12 cellular contexts compared by ENCODE assay signal in genomic region chr3:159902531-159903314, GRCh38.
DNase-seq lines count a peak whose midpoint lies in the region; ATAC-seq, FAIRE-seq and TF ChIP-seq lines count a peak whose summit lies in the region.
"Had no signal": no experiment of that assay in that cellular context is flagged by ENCODE, and none has a peak within 500 bp of the region (broad histone marks: within the 10 kb centered on the region; RNA-seq: fewer than 3 reads in every experiment).

No MANE protein-coding gene starts in this region.

- no peak overlapping the region for H2AFZ ChIP-seq in GM23338
- H2AFZ ChIP-seq: parathyroid adenoma had no signal

- FAIRE-seq in pancreas (lab: Jason Lieb, UNC) (no peak), RCC 7860 (lab: Jason Lieb, UNC) (no peak), H54 (lab: Jason Lieb, UNC) (no peak)

- H3K27ac ChIP-seq in GM23338 (ENCODE audit: low read depth) = no peak overlapping the region
- no peak overlapping the region for H3K27ac ChIP-seq in pancreas
- H3K27ac ChIP-seq: parathyroid adenoma had no signal

- no peak overlapping the region for H3K4me3 Mint-ChIP-seq in GM23338
- no peak overlapping the region for H3K4me3 Mint-ChIP-seq in neural crest cell
- H3K4me3 Mint-ChIP-seq: activated T-cell treated with anti-CD3 and anti-CD28 coated beads, Interleukin-2, amount 50 U/mL, for 72 hours had no signal

- WGBS in pancreas, 2 donors = 59 to 66% methylated on average over 8 of the region's 8 CpGs

- no peak for TF ChIP-seq POLR2A in H54 (IDR thresholded peaks at IDR 0.05; ENCODE audit: low read depth, low read length)

- H3K4me2 ChIP-seq in GM23338 = no peak overlapping the region

- DNase-seq in GM23338 (ENCODE audit: low spot score) (peak; percentile 9), neural crest cell (ENCODE audit: low read depth, low spot score) (no peak), pancreas (no peak), left lobe of liver (ENCODE audit: low spot score) (no peak), RCC 7860 (ENCODE audit: low spot score) (no peak), H54 (ENCODE audit: insufficient read length, low spot score) (no peak)
- DNase-seq: activated T-cell treated with anti-CD3 and anti-CD28 coated beads, Interleukin-2, amount 50 U/mL, for 72 hours; dermis blood vessel endothelial cell; NCI-H2029 treated with DMSO at 0.1 percent for 48 hours had no signal

- H4K20me1 ChIP-seq in GM23338 (replicated peaks; ENCODE audit: insufficient read depth) = 0 out of 2 replicates have a peak, but pooled peaks cover under 1% of the 10 kb centered on the region

- ATAC-seq in GM19035 (IDR thresholded peaks at IDR 0.05; ENCODE audit: unreplicated experiment) (peak; percentile 62), GM23338 (peak; percentile 71), HG03439 (IDR thresholded peaks at IDR 0.05; ENCODE audit: unreplicated experiment) (peak; percentile 74), pancreas (no peak), left lobe of liver (no peak)
- ATAC-seq: activated T-cell treated with anti-CD3 and anti-CD28 coated beads, Interleukin-2, amount 50 U/mL, for 72 hours had no signal

- no peaks in the 10 kb centered on the region for H3K9me2 ChIP-seq in GM23338 (ENCODE audit: insufficient read depth)

- TF ChIP-seq CTCF in GM23338 (conservative IDR thresholded peaks at IDR 0.05; ENCODE audit: low read depth in 2 of 2) = no peak
- no peak for TF ChIP-seq CTCF in neural crest cell (conservative IDR thresholded peaks at IDR 0.05)
- no peak for TF ChIP-seq CTCF in pancreas (IDR thresholded peaks at IDR 0.05)

- H3K36me3 Mint-ChIP-seq in GM23338 (ENCODE audit: low read depth) = peaks cover 3% of the 10 kb centered on the region; the same call in 1 of the 3 replicates
- H3K36me3 Mint-ChIP-seq in neural crest cell (ENCODE audit: low read depth) = peaks cover 6% of the 10 kb centered on the region

- intact Hi-C loops in pancreas (cut with DNase I) = no loop called here

- H3K9me3 Mint-ChIP-seq in GM23338 (no peaks in the 10 kb centered on the region), neural crest cell (peaks cover 6% of the 10 kb centered on the region)
- H3K9me3 Mint-ChIP-seq: activated T-cell treated with anti-CD3 and anti-CD28 coated beads, Interleukin-2, amount 50 U/mL, for 72 hours had no signal

- H3K4me3 ChIP-seq in GM23338 (no peak overlapping the region), pancreas (no peak overlapping the region)

- H3K27me3 ChIP-seq in GM23338 (ENCODE audit: insufficient read depth) (no peaks in the 10 kb centered on the region), pancreas (no peaks in the 10 kb centered on the region)

- H3K79me2 ChIP-seq in GM23338 (replicated peaks; ENCODE audit: insufficient read depth) = no peaks in the 10 kb centered on the region
- H3K79me2 ChIP-seq: parathyroid adenoma had no signal

- H3K9me3 ChIP-seq in pancreas = no peaks in the 10 kb centered on the region

- H3K36me3 ChIP-seq in GM23338 (ENCODE audit: insufficient read depth) (no peaks in the 10 kb centered on the region), pancreas (no peaks in the 10 kb centered on the region)

- H3F3A ChIP-seq in GM23338 (replicated peaks; ENCODE audit: low read depth) = no peaks in the 10 kb centered on the region

- H3K4me1 ChIP-seq in GM23338 (ENCODE audit: insufficient read depth) (peaks cover 6% of the 10 kb centered on the region; the same call in 1 of the 2 replicates), pancreas (no peaks in the 10 kb centered on the region)
- H3K4me1 ChIP-seq: parathyroid adenoma had no signal

- H3K27me3 Mint-ChIP-seq in GM23338 (ENCODE audit: insufficient read depth, low read depth, poor library complexity) (no peaks in the 10 kb centered on the region), neural crest cell (ENCODE audit: low read depth) (no peaks in the 10 kb centered on the region)

- H3K27ac Mint-ChIP-seq in GM23338 (no peak overlapping the region), neural crest cell (ENCODE audit: unreplicated experiment) (peak overlapping the region; percentile 19)
- H3K27ac Mint-ChIP-seq: activated T-cell treated with anti-CD3 and anti-CD28 coated beads, Interleukin-2, amount 50 U/mL, for 72 hours had no signal

- H3K4me1 Mint-ChIP-seq in GM23338 (peaks cover 6% of the 10 kb centered on the region; the same call in 2 of the 3 replicates), neural crest cell (peaks cover 15% of the 10 kb centered on the region)

TF ChIP-seq in GM23338, 12 proteins besides CTCF, POLR2A, EP300 and RAD21:
- TF ChIP-seq ETS1 (IDR thresholded peaks at IDR 0.05) (no peak), NANOG (IDR thresholded peaks at IDR 0.05; ENCODE audit: borderline replicate concordance) (no peak), REST (IDR thresholded peaks at IDR 0.05; ENCODE audit: unreplicated experiment) (no peak), JUNB (IDR thresholded peaks at IDR 0.05; ENCODE audit: unreplicated experiment) (no peak), EZH2phosphoT487 (IDR thresholded peaks at IDR 0.05; ENCODE audit: unreplicated experiment) (no peak), POLR2AphosphoS5 (IDR thresholded peaks at IDR 0.05; ENCODE audit: low read depth) (no peak), CREB1 (CRISPR knock-in tag; IDR thresholded peaks at IDR 0.05; ENCODE audit: low read depth) (no peak)

Comparison
In these comparisons a context has a peak if more than half of its experiments do, and no peak if none do; other contexts are left out.
1. ATAC-seq: peak in GM19035 (single experiment), GM23338 (single experiment) and HG03439 (single experiment); none in pancreas (0 of 4) and left lobe of liver (single experiment).